In genomic region chr7:2605608-2606538, GRCh38 we compare ENCODE assay signal across 2 cellular contexts.
TF ChIP-seq lines count a peak whose summit lies in the region.

No MANE protein-coding gene starts in this region.

TF ChIP-seq in SK-N-SH, 30 proteins besides CTCF, POLR2A, EP300 and RAD21 (continued from another document):
- TF ChIP-seq MAX (IDR thresholded peaks at IDR 0.05; ENCODE audit: low read depth) (no peak), ZBTB33 (IDR thresholded peaks at IDR 0.05; ENCODE audit: borderline replicate concordance, low read depth) (no peak), NRF1 (IDR thresholded peaks at IDR 0.05; ENCODE audit: low read depth, low read length) (no peak), USF1 (IDR thresholded peaks at IDR 0.05; ENCODE audit: borderline replicate concordance, low read depth) (no peak)

TF ChIP-seq in SK-N-SH treated with all-trans-retinoic acid at 6 μM for 48 hours, 23 proteins besides CTCF, POLR2A, EP300 and RAD21 (continued from another document):
- TF ChIP-seq ZC3H10 (CRISPR knock-in tag; IDR thresholded peaks at IDR 0.05) (no peak), ESRRG (CRISPR knock-in tag; IDR thresholded peaks at IDR 0.05) (no peak), ISL1 (CRISPR knock-in tag; IDR thresholded peaks at IDR 0.05) (no peak), ZFP30 (CRISPR knock-in tag; IDR thresholded peaks at IDR 0.05) (no peak), RARB (CRISPR knock-in tag; IDR thresholded peaks at IDR 0.05) (no peak), CSRNP3 (CRISPR knock-in tag; IDR thresholded peaks at IDR 0.05) (no peak), OSR1 (CRISPR knock-in tag; IDR thresholded peaks at IDR 0.05) (no peak)
